1 cellular context compared by ENCODE assay signal in the genomic region with DNA sequence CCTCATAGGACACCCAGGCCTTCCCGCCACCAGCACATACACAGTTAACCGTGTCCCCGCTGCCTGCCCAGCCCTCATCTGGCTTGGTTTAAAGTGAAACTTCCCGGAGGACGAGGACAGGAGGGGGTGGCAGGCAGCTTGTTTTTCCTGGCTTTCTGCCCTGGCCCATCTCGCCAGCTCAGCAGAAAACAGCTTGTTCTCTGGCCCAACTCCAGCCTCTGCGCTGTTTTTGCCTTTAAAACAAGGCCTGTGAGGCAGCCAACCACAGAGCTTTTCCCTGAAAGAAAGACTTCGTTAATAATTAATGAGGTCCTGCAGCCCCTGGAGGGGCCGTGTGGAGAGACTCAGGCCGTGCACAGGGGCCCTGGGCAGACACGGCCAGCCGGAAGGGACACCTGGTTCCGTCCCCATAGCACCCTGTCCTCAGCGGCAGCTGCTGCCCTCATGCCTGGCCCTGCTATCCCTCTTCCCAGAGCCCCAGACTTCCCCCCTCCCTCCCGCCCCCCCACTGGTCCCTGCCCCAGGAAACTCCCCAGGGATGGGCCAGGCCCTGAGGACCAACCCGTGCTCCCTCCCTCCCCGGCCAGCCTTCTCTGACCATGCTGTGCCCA.
TF ChIP-seq lines count a peak whose summit lies in the region.

No MANE protein-coding gene starts in this region.

TF ChIP-seq in HepG2, 621 proteins besides CTCF, POLR2A, EP300 and RAD21 (continued from another document and continues in another):
- TF ChIP-seq, protein P1, sequence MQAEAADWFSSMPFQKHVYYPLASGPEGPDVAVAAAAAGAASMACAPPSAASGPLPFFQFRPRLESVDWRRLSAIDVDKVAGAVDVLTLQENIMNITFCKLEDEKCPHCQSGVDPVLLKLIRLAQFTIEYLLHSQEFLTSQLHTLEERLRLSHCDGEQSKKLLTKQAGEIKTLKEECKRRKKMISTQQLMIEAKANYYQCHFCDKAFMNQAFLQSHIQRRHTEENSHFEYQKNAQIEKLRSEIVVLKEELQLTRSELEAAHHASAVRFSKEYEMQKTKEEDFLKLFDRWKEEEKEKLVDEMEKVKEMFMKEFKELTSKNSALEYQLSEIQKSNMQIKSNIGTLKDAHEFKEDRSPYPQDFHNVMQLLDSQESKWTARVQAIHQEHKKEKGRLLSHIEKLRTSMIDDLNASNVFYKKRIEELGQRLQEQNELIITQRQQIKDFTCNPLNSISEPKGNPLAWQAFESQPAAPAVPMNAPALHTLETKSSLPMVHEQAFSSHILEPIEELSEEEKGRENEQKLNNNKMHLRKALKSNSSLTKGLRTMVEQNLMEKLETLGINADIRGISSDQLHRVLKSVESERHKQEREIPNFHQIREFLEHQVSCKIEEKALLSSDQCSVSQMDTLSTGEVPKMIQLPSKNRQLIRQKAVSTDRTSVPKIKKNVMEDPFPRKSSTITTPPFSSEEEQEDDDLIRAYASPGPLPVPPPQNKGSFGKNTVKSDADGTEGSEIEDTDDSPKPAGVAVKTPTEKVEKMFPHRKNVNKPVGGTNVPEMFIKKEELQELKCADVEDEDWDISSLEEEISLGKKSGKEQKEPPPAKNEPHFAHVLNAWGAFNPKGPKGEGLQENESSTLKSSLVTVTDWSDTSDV (CRISPR knock-in tag; IDR thresholded peaks at IDR 0.05): no peak
- TF ChIP-seq ZNF446 (CRISPR knock-in tag; IDR thresholded peaks at IDR 0.05) (no peak), ZBTB20 (CRISPR knock-in tag; IDR thresholded peaks at IDR 0.05; ENCODE audit: borderline replicate concordance, low read depth) (no peak), SUZ12 (IDR thresholded peaks at IDR 0.05; ENCODE audit: low read depth, low read length) (no peak), MYC (CRISPR knock-in tag; IDR thresholded peaks at IDR 0.05; ENCODE audit: borderline replicate concordance) (no peak; the same call in 1 of the 2 replicates), ZMAT3 (CRISPR knock-in tag; conservative IDR thresholded peaks at IDR 0.05) (no peak), GZF1 (CRISPR knock-in tag; IDR thresholded peaks at IDR 0.05) (no peak), KAT8 (CRISPR knock-in tag; IDR thresholded peaks at IDR 0.05) (peak; percentile 31; the same call in 1 of the 2 replicates), PCBP1 (IDR thresholded peaks at IDR 0.05; ENCODE audit: borderline replicate concordance, low read depth, low read length) (no peak), MTF1 (CRISPR knock-in tag; IDR thresholded peaks at IDR 0.05) (peak; percentile 69; the same call in 1 of the 2 replicates), NPAS2 (CRISPR knock-in tag; IDR thresholded peaks at IDR 0.05; ENCODE audit: borderline replicate concordance) (no peak), AKAP8 (CRISPR knock-in tag; IDR thresholded peaks at IDR 0.05) (0 out of 2 replicates have a peak, but pooled peaks have one; percentile 25), ZFP41 (CRISPR knock-in tag; IDR thresholded peaks at IDR 0.05; ENCODE audit: borderline replicate concordance) (no peak), REPIN1 (CRISPR knock-in tag; IDR thresholded peaks at IDR 0.05; ENCODE audit: borderline replicate concordance, low read depth) (peak; percentile 38; the same call in 1 of the 2 replicates), GABPA (IDR thresholded peaks at IDR 0.05; ENCODE audit: low read depth, low read length) (no peak), GABPA (CRISPR knock-in tag; IDR thresholded peaks at IDR 0.05; ENCODE audit: low read depth) (peak; percentile 79), SP5 (CRISPR knock-in tag; IDR thresholded peaks at IDR 0.05; ENCODE audit: borderline replicate concordance, low read depth) (peak; percentile 37; the same call in 1 of the 2 replicates), IRF2 (CRISPR knock-in tag; IDR thresholded peaks at IDR 0.05) (0 out of 2 replicates have a peak, but pooled peaks have one; percentile 48), ZNF317 (CRISPR knock-in tag; IDR thresholded peaks at IDR 0.05) (no peak), NFKBIZ (CRISPR knock-in tag; IDR thresholded peaks at IDR 0.05) (no peak), BORCS8-MEF2B (CRISPR knock-in tag; IDR thresholded peaks at IDR 0.05) (0 out of 2 replicates have a peak, but pooled peaks have one; percentile 52), KMT2A (CRISPR knock-in tag; IDR thresholded peaks at IDR 0.05) (no peak), MYNN (CRISPR knock-in tag; IDR thresholded peaks at IDR 0.05; ENCODE audit: low read depth) (no peak)
- TF ChIP-seq, protein P2, sequence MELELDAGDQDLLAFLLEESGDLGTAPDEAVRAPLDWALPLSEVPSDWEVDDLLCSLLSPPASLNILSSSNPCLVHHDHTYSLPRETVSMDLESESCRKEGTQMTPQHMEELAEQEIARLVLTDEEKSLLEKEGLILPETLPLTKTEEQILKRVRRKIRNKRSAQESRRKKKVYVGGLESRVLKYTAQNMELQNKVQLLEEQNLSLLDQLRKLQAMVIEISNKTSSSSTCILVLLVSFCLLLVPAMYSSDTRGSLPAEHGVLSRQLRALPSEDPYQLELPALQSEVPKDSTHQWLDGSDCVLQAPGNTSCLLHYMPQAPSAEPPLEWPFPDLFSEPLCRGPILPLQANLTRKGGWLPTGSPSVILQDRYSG (CRISPR knock-in tag; IDR thresholded peaks at IDR 0.05): no peak
- TF ChIP-seq, protein P3, sequence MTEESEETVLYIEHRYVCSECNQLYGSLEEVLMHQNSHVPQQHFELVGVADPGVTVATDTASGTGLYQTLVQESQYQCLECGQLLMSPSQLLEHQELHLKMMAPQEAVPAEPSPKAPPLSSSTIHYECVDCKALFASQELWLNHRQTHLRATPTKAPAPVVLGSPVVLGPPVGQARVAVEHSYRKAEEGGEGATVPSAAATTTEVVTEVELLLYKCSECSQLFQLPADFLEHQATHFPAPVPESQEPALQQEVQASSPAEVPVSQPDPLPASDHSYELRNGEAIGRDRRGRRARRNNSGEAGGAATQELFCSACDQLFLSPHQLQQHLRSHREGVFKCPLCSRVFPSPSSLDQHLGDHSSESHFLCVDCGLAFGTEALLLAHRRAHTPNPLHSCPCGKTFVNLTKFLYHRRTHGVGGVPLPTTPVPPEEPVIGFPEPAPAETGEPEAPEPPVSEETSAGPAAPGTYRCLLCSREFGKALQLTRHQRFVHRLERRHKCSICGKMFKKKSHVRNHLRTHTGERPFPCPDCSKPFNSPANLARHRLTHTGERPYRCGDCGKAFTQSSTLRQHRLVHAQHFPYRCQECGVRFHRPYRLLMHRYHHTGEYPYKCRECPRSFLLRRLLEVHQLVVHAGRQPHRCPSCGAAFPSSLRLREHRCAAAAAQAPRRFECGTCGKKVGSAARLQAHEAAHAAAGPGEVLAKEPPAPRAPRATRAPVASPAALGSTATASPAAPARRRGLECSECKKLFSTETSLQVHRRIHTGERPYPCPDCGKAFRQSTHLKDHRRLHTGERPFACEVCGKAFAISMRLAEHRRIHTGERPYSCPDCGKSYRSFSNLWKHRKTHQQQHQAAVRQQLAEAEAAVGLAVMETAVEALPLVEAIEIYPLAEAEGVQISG (CRISPR knock-in tag; IDR thresholded peaks at IDR 0.05): peak; percentile 51; the same call in 1 of the 2 replicates
- TF ChIP-seq, protein P4, sequence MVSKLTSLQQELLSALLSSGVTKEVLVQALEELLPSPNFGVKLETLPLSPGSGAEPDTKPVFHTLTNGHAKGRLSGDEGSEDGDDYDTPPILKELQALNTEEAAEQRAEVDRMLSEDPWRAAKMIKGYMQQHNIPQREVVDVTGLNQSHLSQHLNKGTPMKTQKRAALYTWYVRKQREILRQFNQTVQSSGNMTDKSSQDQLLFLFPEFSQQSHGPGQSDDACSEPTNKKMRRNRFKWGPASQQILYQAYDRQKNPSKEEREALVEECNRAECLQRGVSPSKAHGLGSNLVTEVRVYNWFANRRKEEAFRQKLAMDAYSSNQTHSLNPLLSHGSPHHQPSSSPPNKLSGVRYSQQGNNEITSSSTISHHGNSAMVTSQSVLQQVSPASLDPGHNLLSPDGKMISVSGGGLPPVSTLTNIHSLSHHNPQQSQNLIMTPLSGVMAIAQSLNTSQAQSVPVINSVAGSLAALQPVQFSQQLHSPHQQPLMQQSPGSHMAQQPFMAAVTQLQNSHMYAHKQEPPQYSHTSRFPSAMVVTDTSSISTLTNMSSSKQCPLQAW (CRISPR knock-in tag; IDR thresholded peaks at IDR 0.05): peak; percentile 99
- TF ChIP-seq, protein P5, sequence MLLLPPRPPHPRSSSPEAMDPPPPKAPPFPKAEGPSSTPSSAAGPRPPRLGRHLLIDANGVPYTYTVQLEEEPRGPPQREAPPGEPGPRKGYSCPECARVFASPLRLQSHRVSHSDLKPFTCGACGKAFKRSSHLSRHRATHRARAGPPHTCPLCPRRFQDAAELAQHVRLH (CRISPR knock-in tag; IDR thresholded peaks at IDR 0.05; ENCODE audit: borderline replicate concordance, low read depth): 0 out of 2 replicates have a peak, but pooled peaks have one; percentile 28
- TF ChIP-seq, protein P6, sequence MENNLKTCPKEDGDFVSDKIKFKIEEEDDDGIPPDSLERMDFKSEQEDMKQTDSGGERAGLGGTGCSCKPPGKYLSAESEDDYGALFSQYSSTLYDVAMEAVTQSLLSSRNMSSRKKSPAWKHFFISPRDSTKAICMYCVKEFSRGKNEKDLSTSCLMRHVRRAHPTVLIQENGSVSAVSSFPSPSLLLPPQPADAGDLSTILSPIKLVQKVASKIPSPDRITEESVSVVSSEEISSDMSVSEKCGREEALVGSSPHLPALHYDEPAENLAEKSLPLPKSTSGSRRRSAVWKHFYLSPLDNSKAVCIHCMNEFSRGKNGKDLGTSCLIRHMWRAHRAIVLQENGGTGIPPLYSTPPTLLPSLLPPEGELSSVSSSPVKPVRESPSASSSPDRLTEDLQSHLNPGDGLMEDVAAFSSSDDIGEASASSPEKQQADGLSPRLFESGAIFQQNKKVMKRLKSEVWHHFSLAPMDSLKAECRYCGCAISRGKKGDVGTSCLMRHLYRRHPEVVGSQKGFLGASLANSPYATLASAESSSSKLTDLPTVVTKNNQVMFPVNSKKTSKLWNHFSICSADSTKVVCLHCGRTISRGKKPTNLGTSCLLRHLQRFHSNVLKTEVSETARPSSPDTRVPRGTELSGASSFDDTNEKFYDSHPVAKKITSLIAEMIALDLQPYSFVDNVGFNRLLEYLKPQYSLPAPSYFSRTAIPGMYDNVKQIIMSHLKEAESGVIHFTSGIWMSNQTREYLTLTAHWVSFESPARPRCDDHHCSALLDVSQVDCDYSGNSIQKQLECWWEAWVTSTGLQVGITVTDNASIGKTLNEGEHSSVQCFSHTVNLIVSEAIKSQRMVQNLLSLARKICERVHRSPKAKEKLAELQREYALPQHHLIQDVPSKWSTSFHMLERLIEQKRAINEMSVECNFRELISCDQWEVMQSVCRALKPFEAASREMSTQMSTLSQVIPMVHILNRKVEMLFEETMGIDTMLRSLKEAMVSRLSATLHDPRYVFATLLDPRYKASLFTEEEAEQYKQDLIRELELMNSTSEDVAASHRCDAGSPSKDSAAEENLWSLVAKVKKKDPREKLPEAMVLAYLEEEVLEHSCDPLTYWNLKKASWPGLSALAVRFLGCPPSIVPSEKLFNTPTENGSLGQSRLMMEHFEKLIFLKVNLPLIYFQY (CRISPR knock-in tag; IDR thresholded peaks at IDR 0.05; ENCODE audit: borderline replicate concordance): 0 out of 2 replicates have a peak, but pooled peaks have one; percentile 57
- TF ChIP-seq, protein P7, sequence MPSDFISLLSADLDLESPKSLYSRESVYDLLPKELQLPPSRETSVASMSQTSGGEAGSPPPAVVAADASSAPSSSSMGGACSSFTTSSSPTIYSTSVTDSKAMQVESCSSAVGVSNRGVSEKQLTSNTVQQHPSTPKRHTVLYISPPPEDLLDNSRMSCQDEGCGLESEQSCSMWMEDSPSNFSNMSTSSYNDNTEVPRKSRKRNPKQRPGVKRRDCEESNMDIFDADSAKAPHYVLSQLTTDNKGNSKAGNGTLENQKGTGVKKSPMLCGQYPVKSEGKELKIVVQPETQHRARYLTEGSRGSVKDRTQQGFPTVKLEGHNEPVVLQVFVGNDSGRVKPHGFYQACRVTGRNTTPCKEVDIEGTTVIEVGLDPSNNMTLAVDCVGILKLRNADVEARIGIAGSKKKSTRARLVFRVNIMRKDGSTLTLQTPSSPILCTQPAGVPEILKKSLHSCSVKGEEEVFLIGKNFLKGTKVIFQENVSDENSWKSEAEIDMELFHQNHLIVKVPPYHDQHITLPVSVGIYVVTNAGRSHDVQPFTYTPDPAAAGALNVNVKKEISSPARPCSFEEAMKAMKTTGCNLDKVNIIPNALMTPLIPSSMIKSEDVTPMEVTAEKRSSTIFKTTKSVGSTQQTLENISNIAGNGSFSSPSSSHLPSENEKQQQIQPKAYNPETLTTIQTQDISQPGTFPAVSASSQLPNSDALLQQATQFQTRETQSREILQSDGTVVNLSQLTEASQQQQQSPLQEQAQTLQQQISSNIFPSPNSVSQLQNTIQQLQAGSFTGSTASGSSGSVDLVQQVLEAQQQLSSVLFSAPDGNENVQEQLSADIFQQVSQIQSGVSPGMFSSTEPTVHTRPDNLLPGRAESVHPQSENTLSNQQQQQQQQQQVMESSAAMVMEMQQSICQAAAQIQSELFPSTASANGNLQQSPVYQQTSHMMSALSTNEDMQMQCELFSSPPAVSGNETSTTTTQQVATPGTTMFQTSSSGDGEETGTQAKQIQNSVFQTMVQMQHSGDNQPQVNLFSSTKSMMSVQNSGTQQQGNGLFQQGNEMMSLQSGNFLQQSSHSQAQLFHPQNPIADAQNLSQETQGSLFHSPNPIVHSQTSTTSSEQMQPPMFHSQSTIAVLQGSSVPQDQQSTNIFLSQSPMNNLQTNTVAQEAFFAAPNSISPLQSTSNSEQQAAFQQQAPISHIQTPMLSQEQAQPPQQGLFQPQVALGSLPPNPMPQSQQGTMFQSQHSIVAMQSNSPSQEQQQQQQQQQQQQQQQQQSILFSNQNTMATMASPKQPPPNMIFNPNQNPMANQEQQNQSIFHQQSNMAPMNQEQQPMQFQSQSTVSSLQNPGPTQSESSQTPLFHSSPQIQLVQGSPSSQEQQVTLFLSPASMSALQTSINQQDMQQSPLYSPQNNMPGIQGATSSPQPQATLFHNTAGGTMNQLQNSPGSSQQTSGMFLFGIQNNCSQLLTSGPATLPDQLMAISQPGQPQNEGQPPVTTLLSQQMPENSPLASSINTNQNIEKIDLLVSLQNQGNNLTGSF (CRISPR knock-in tag; IDR thresholded peaks at IDR 0.05): no peak
- TF ChIP-seq, protein P8, sequence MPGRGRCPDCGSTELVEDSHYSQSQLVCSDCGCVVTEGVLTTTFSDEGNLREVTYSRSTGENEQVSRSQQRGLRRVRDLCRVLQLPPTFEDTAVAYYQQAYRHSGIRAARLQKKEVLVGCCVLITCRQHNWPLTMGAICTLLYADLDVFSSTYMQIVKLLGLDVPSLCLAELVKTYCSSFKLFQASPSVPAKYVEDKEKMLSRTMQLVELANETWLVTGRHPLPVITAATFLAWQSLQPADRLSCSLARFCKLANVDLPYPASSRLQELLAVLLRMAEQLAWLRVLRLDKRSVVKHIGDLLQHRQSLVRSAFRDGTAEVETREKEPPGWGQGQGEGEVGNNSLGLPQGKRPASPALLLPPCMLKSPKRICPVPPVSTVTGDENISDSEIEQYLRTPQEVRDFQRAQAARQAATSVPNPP (CRISPR knock-in tag; IDR thresholded peaks at IDR 0.05): no peak
- TF ChIP-seq, protein P9, sequence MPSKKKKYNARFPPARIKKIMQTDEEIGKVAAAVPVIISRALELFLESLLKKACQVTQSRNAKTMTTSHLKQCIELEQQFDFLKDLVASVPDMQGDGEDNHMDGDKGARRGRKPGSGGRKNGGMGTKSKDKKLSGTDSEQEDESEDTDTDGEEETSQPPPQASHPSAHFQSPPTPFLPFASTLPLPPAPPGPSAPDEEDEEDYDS (CRISPR knock-in tag; IDR thresholded peaks at IDR 0.05): peak; percentile 35; the same call in 1 of the 2 replicates
- TF ChIP-seq, protein P10, sequence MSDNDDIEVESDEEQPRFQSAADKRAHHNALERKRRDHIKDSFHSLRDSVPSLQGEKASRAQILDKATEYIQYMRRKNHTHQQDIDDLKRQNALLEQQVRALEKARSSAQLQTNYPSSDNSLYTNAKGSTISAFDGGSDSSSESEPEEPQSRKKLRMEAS (IDR thresholded peaks at IDR 0.05): peak; percentile 66
